In genomic region chr6:34566830-34567546, GRCh38 we compare ENCODE assay signal across 2 cellular contexts.
TF ChIP-seq lines count a peak whose summit lies in the region.

No MANE protein-coding gene starts in this region.

TF ChIP-seq in HCT116, 20 proteins besides CTCF, POLR2A, EP300 and RAD21:
- TF ChIP-seq ZNF274 (IDR thresholded peaks at IDR 0.05; ENCODE audit: low read depth, low read length) (no peak), TCF7L2 (IDR thresholded peaks at IDR 0.05; ENCODE audit: borderline replicate concordance, extremely low read depth, insufficient read depth, insufficient read length) (no peak), SP1 (IDR thresholded peaks at IDR 0.05; ENCODE audit: low read depth) (no peak), ZFX (IDR thresholded peaks at IDR 0.05) (no peak), SRF (IDR thresholded peaks at IDR 0.05; ENCODE audit: low read depth) (no peak), REST (IDR thresholded peaks at IDR 0.05; ENCODE audit: low read depth) (no peak), JUND (IDR thresholded peaks at IDR 0.05) (no peak), ZBTB33 (IDR thresholded peaks at IDR 0.05; ENCODE audit: extremely low read depth, insufficient replicate concordance, low read length) (no peak), YY1 (IDR thresholded peaks at IDR 0.05; ENCODE audit: extremely low read depth, insufficient replicate concordance, low read depth, low read length) (no peak), EZH2 (IDR thresholded peaks at IDR 0.05) (no peak), FOSL1 (IDR thresholded peaks at IDR 0.05; ENCODE audit: low read depth) (no peak), MAX (IDR thresholded peaks at IDR 0.05) (no peak), EZH2phosphoT487 (IDR thresholded peaks at IDR 0.05; ENCODE audit: borderline replicate concordance) (no peak), POLR2AphosphoS5 (IDR thresholded peaks at IDR 0.05; ENCODE audit: low read depth, low read length) (no peak)

TF ChIP-seq in H1, 55 proteins besides CTCF, POLR2A, EP300 and RAD21:
- TF ChIP-seq SP2 (IDR thresholded peaks at IDR 0.05; ENCODE audit: low read length) (no peak), USF2 (IDR thresholded peaks at IDR 0.05; ENCODE audit: low read length) (no peak), KDM4A (IDR thresholded peaks at IDR 0.05; ENCODE audit: low read depth, low read length, severe bottlenecking) (no peak), MAFK (IDR thresholded peaks at IDR 0.05; ENCODE audit: low read depth, low read length) (no peak), JUN (IDR thresholded peaks at IDR 0.05; ENCODE audit: low read depth, low read length) (no peak), ZNF274 (IDR thresholded peaks at IDR 0.05; ENCODE audit: borderline replicate concordance, extremely low read depth, low read length) (no peak), TBP (IDR thresholded peaks at IDR 0.05; ENCODE audit: low read depth, low read length) (no peak), SUZ12 (IDR thresholded peaks at IDR 0.05; ENCODE audit: low read length) (no peak), HDAC6 (IDR thresholded peaks at IDR 0.05; ENCODE audit: low read depth, low read length) (no peak), KDM5A (IDR thresholded peaks at IDR 0.05; ENCODE audit: low read length) (no peak), CHD7 (IDR thresholded peaks at IDR 0.05; ENCODE audit: insufficient replicate concordance, low read length) (no peak), TCF12 (IDR thresholded peaks at IDR 0.05; ENCODE audit: low read depth, low read length) (no peak), RXRA (IDR thresholded peaks at IDR 0.05; ENCODE audit: insufficient read depth, low read depth, low read length) (no peak), TEAD4 (IDR thresholded peaks at IDR 0.05; ENCODE audit: low read depth, low read length) (no peak), ATF2 (IDR thresholded peaks at IDR 0.05; ENCODE audit: low read length) (no peak), CHD2 (IDR thresholded peaks at IDR 0.05; ENCODE audit: low read length) (no peak), KDM1A (IDR thresholded peaks at IDR 0.05; ENCODE audit: borderline replicate concordance, low read length) (no peak)
TF ChIP-seq in H1: peak in this region for 0.
